In genomic region chr4:74734995-74735394, GRCh38 we compare ENCODE assay signal across 37 cellular contexts. TPM values are rescaled to one million over a fixed set of nuclear protein-coding genes. Genes with fewer than 3 reads are reported as not detected.
"Had no signal": no experiment of that assay in that cellular context is flagged by ENCODE, and none has a peak within 500 bp of the region (broad histone marks: within the 10 kb centered on the region; RNA-seq: fewer than 3 reads in every experiment).

No MANE protein-coding gene starts in this region.

- H3K36me3 ChIP-seq: adrenal gland, ascending aorta, cardiac muscle cell had no signal

- H3K27ac ChIP-seq: adrenal gland, ascending aorta, cardiac muscle cell, VCaP had no signal

- FAIRE-seq: bronchial epithelial cell, TTC549 had no signal

- ATAC-seq: activated CD8-positive, alpha-beta T cell treated with anti-CD3 and anti-CD28 coated beads for 36 hours; activated naive CD4-positive, alpha-beta T cell treated with anti-CD3 and anti-CD28 coated beads, Interleukin-2, amount 50 U/mL, for 72 hours; activated T-cell treated with anti-CD3 and anti-CD28 coated beads, Interleukin-2, amount 50 U/mL, for 4 hours; activated T-cell treated with anti-CD3 and anti-CD28 coated beads, Interleukin-2, amount 50 U/mL, for 72 hours; activated T-helper 17 cell treated with anti-CD3 and anti-CD28 coated beads, Interleukin-2, amount 50 U/mL, for 72 hours; T-cell; T-helper 17 cell had no signal

- H3K4me3 ChIP-seq: adrenal gland, ascending aorta, cardiac muscle cell had no signal

- H3K4me1 ChIP-seq: adrenal gland, ascending aorta had no signal

- H3K9me3 ChIP-seq: adrenal gland, ascending aorta had no signal

- DNase-seq: activated B cell treated with CpG ODN at 0.5 μM for 24 hours; activated CD4-positive, alpha-beta memory T cell treated with anti-CD3 and anti-CD28 coated beads for 36 hours; activated CD4-positive, alpha-beta T cell treated with anti-CD3 and anti-CD28 coated beads for 4 hours; activated CD4-positive, alpha-beta T cell treated with anti-CD3 and anti-CD28 coated beads, Interleukin-2, amount 10 ng/mL, durations not matched to agents 24 days and 14 days; activated CD4-positive, alpha-beta T cell treated with anti-CD3 and anti-CD28 coated beads, Interleukin-2, amount 50 U/mL, for 1 hour; activated CD4-positive, alpha-beta T cell treated with anti-CD3 and anti-CD28 coated beads, Interleukin-2, amount 50 U/mL, for 4 hours; activated CD4-positive, CD25-positive, alpha-beta regulatory T cell treated with anti-CD3 and anti-CD28 coated beads, Interleukin-2, amount 50 U/mL, for 72 hours; activated CD8-positive, alpha-beta memory T cell treated with anti-CD3 and anti-CD28 coated beads, Interleukin-2, amount 50 U/mL, for 4 hours; activated CD8-positive, alpha-beta T cell treated with anti-CD3 and anti-CD28 coated beads for 36 hours; activated effector memory CD4-positive, alpha-beta T cell treated with anti-CD3 and anti-CD28 coated beads, Interleukin-2, amount 50 U/mL, for 16 hours; activated gamma-delta T cell treated with Interleukin-2 at 50 U/mL for 16 hours; activated naive CD4-positive, alpha-beta T cell; activated naive CD4-positive, alpha-beta T cell treated with anti-CD3 and anti-CD28 coated beads for 36 hours; activated naive CD4-positive, alpha-beta T cell treated with anti-CD3 and anti-CD28 coated beads, Interleukin-2, amount 50 U/mL, for 16 hours; activated naive CD8-positive, alpha-beta T cell treated with anti-CD3 and anti-CD28 coated beads for 36 hours; activated T-cell treated with anti-CD3 and anti-CD28 coated beads for 4 hours; activated T-cell treated with anti-CD3 and anti-CD28 coated beads, Interleukin-2, amount 50 U/mL, for 1 hour; activated T-cell treated with anti-CD3 and anti-CD28 coated beads, Interleukin-2, amount 50 U/mL, for 4 hours; activated T-cell treated with anti-CD3 and anti-CD28 coated beads, Interleukin-2, amount 50 U/mL, for 72 hours; adrenal gland; amniotic stem cell; anterior cingulate cortex; caudate nucleus; cerebellar nuclear complex; T-cell; T-helper 17 cell had no signal

- H3K27me3 ChIP-seq: adrenal gland, ascending aorta, cardiac muscle cell had no signal

RNA-seq across cellular contexts. Expression of gene BTC, which starts 59.3 kb away (rescaled TPM):
- total RNA-seq: activated B cell treated with CpG ODN at 0.5 μM for 24 hours; activated CD4-positive, alpha-beta memory T cell treated with anti-CD3 and anti-CD28 coated beads for 36 hours; activated CD4-positive, alpha-beta T cell treated with anti-CD3 and anti-CD28 coated beads, Interleukin-2, amount 10 ng/mL, durations not matched to agents 24 days and 14 days; activated CD8-positive, alpha-beta memory T cell treated with anti-CD3 and anti-CD28 coated beads for 36 hours; activated CD8-positive, alpha-beta T cell treated with anti-CD3 and anti-CD28 coated beads for 36 hours; activated naive CD4-positive, alpha-beta T cell treated with anti-CD3 and anti-CD28 coated beads for 36 hours; activated naive CD4-positive, alpha-beta T cell treated with anti-CD3 and anti-CD28 coated beads, Interleukin-2, amount 50 U/mL, for 72 hours; activated naive CD8-positive, alpha-beta T cell treated with anti-CD3 and anti-CD28 coated beads for 36 hours; activated T-cell treated with anti-CD3 and anti-CD28 coated beads, Interleukin-2, amount 50 U/mL, for 4 hours; activated T-cell treated with anti-CD3 and anti-CD28 coated beads, Interleukin-2, amount 50 U/mL, for 72 hours; activated T-helper 1 cell treated with anti-CD3 and anti-CD28 coated beads, Interleukin-12 subunit alpha, Interleukin-12 subunit beta, Interleukin-2, Interleukin-4 antibody, amounts not matched to agents 30 ng/mL and 10 ng/mL and 1 ng/mL, durations not matched to agents 14 hours and 24 hours and 36 hours; activated T-helper 17 cell treated with anti-CD3 and anti-CD28 coated beads, Interleukin-2, amount 50 U/mL, for 72 hours; cardiac muscle cell; T-cell; T-helper 1 cell treated with Interleukin-12 subunit alpha and Interleukin-12 subunit beta and Interleukin-4 antibody, amounts not matched to agents 30 ng/mL and 1 ng/mL, for 36 hours; T-helper 17 cell; T-helper 2 cell treated with Interferon-gamma antibody and Interleukin-4, amounts not matched to agents 100 ng/mL and 5 ng/mL, for 36 hours had no signal
- polyA plus RNA-seq: cardiac muscle cell had no signal
